In genomic region chr11:92504534-92504933, GRCh38 we compare ENCODE assay signal across 22 cellular contexts.
DNase-seq lines count a peak whose midpoint lies in the region; ATAC-seq, FAIRE-seq and TF ChIP-seq lines count a peak whose summit lies in the region.
"Had no signal": no experiment of that assay in that cellular context is flagged by ENCODE, and none has a peak within 500 bp of the region (broad histone marks: within the 10 kb centered on the region; RNA-seq: fewer than 3 reads in every experiment).

No MANE protein-coding gene starts in this region.

- H3K9ac ChIP-seq in colonic mucosa (ENCODE audit: low read depth in 2 of 2, low read length in 2 of 2), result no peak overlapping the region

- no peak for FAIRE-seq in pancreas (lab: Jason Lieb, UNC)
- FAIRE-seq: A204.1, GM12892, GM18507, H54 had no signal

- no peaks in the 10 kb centered on the region for H4K20me1 ChIP-seq in OCI-LY7 (ENCODE audit: insufficient read depth, low read length)

- H3K4me2 ChIP-seq in OCI-LY7 (ENCODE audit: low read length), result no peak overlapping the region
- H3K4me2 ChIP-seq: GM23338 had no signal

- WGBS in body of pancreas, 2 donors, result 16% methylated on average over 2 of the region's 2 CpGs
- WGBS in pancreas, 2 donors, result 9 to 14% methylated on average over 2 of the region's 2 CpGs
- 63 to 66% methylated on average over 2 of the region's 2 CpGs for WGBS in upper lobe of left lung, 2 donors

- TF ChIP-seq EP300 in upper lobe of left lung (IDR thresholded peaks at IDR 0.05), result no peak

- intact Hi-C loops in body of pancreas (cut with DNase I) (no loop called here), pancreas (cut with DNase I) (no loop called here), OCI-LY7 (cut with micrococcal nuclease; ENCODE audit: unreplicated experiment) (no loop called here), colonic mucosa (cut with DNase I) (no loop called here)

- H3K9me3 ChIP-seq in body of pancreas (no peaks in the 10 kb centered on the region), pancreas (no peaks in the 10 kb centered on the region), OCI-LY7 (ENCODE audit: low read length) (no peaks in the 10 kb centered on the region), right atrium auricular region (no peaks in the 10 kb centered on the region), colonic mucosa (no peaks in the 10 kb centered on the region), upper lobe of left lung (no peaks in the 10 kb centered on the region)
- H3K9me3 ChIP-seq: BE2C, Caco-2 had no signal

- BruUV-seq in OCI-LY7 (replicated peaks; lab: Mats Ljungman, UMichigan), result no TSS peak

- H3K4me3 ChIP-seq in body of pancreas (no peak overlapping the region), pancreas (no peak overlapping the region), OCI-LY7 (ENCODE audit: low read depth, low read length, poor library complexity, severe bottlenecking) (no peak overlapping the region), right atrium auricular region (no peak overlapping the region), colonic mucosa (no peak overlapping the region), upper lobe of left lung (no peak overlapping the region)
- H3K4me3 ChIP-seq: GM23338 had no signal

- TF ChIP-seq POLR2A in body of pancreas (IDR thresholded peaks at IDR 0.05) (no peak), upper lobe of left lung (IDR thresholded peaks at IDR 0.05) (no peak)

- H3K36me3 ChIP-seq in body of pancreas (replicated peaks in 1 of 2; ENCODE audit: insufficient read depth in 1 of 2, low read depth in 2 of 2) (no peaks in the 10 kb centered on the region), pancreas (no peaks in the 10 kb centered on the region), OCI-LY7 (ENCODE audit: insufficient read depth, low read length) (no peaks in the 10 kb centered on the region), right atrium auricular region (no peaks in the 10 kb centered on the region), colonic mucosa (no peaks in the 10 kb centered on the region), upper lobe of left lung (no peaks in the 10 kb centered on the region)
- H3K36me3 ChIP-seq: BE2C had no signal

- peak; percentile 85 for ATAC-seq in body of pancreas
- peak; percentile 65 to 93 (median 80) for ATAC-seq in pancreas
- ATAC-seq in upper lobe of left lung (ENCODE audit: low FRiP score in 2 of 2), result no peak
- ATAC-seq: GM23338 had no signal

- H3K27me3 ChIP-seq in body of pancreas, result no peaks in the 10 kb centered on the region
- H3K27me3 ChIP-seq in pancreas, result no peaks in the 10 kb centered on the region
- no peaks in the 10 kb centered on the region for H3K27me3 ChIP-seq in right atrium auricular region
- no peaks in the 10 kb centered on the region for H3K27me3 ChIP-seq in colonic mucosa
- no peaks in the 10 kb centered on the region for H3K27me3 ChIP-seq in upper lobe of left lung
- H3K27me3 ChIP-seq: BE2C had no signal

- CTCF ChIA-PET in OCI-LY7 (lab: Charles Lee; ENCODE audit: unreplicated experiment), result no interaction called here

- DNase-seq in NCI-H526 (lab: John Stamatoyannopoulos, UW) (peak; percentile 59 to 73), body of pancreas (peak; percentile 16 to 38 (median 24)), pancreas (peak in 3 of 6 donors; percentile 11 to 29 (median 16)), OCI-LY7 (ENCODE audit: low spot score) (no peak), right atrium auricular region (ENCODE audit: low spot score) (no peak), colonic mucosa (no peak), upper lobe of left lung (no peak)
- DNase-seq: ACHN; C1 segment of cervical spinal cord; Caco-2; CD4-positive, CD25-positive, alpha-beta regulatory T cell; CD8-positive, alpha-beta memory T cell; DMS153; DMS79; GDM1; HCEC 1CT had no signal

- POLR2A ChIA-PET in OCI-LY7 (lab: Charles Lee), result no interaction called here

- no peaks in the 10 kb centered on the region for H3K79me2 ChIP-seq in OCI-LY7 (ENCODE audit: insufficient read depth, low read depth, low read length)

- TF ChIP-seq CTCF in body of pancreas (IDR thresholded peaks at IDR 0.05) (no peak), pancreas (IDR thresholded peaks at IDR 0.05) (no peak), OCI-LY7 (conservative IDR thresholded peaks at IDR 0.05; ENCODE audit: low read length) (no peak), right atrium auricular region (IDR thresholded peaks at IDR 0.05) (no peak), colonic mucosa (IDR thresholded peaks at IDR 0.05) (no peak), upper lobe of left lung (IDR thresholded peaks at IDR 0.05) (no peak)

- peaks cover 23% of the 10 kb centered on the region for H3K4me1 ChIP-seq in body of pancreas
- peaks cover 10 to 19% (median 11%) of the 10 kb centered on the region in 3 donors for H3K4me1 ChIP-seq in pancreas
- H3K4me1 ChIP-seq in OCI-LY7 (ENCODE audit: insufficient read depth, low read length, poor library complexity, severe bottlenecking), result no peaks in the 10 kb centered on the region
- no peaks in the 10 kb centered on the region for H3K4me1 ChIP-seq in right atrium auricular region
- no peaks in the 10 kb centered on the region for H3K4me1 ChIP-seq in colonic mucosa
- H3K4me1 ChIP-seq in upper lobe of left lung, result no peaks in the 10 kb centered on the region
- H3K4me1 ChIP-seq: BE2C, Caco-2 had no signal

- H2AFZ ChIP-seq in OCI-LY7 (ENCODE audit: low read length), result no peak overlapping the region
- H2AFZ ChIP-seq: GM23338 had no signal

- H3K27ac ChIP-seq in body of pancreas (peak overlapping the region in 2 of 4 donors; percentile 52 to 60), pancreas (peak overlapping the region in 1 of 4 donors; percentile 31), OCI-LY7 (ENCODE audit: low read depth, low read length, poor library complexity, severe bottlenecking) (no peak overlapping the region), right atrium auricular region (no peak overlapping the region), colonic mucosa (no peak overlapping the region), upper lobe of left lung (no peak overlapping the region)

- no peaks in the 10 kb centered on the region for H3K9me2 ChIP-seq in OCI-LY7 (ENCODE audit: insufficient read depth, low read length)

Comparison
In these comparisons a context has a peak if more than half of its experiments do, and no peak if none do; other contexts are left out.
1. DNase-seq: peak in NCI-H526 (2 of 2) and body of pancreas (4 of 4); none in OCI-LY7 (single experiment), right atrium auricular region (single experiment), colonic mucosa (single experiment) and upper lobe of left lung (0 of 2).
2. ATAC-seq: peak in body of pancreas (single experiment) and pancreas (4 of 4); none in upper lobe of left lung (0 of 2).